ENCODE assay signal across 8 cellular contexts in the genomic region with DNA sequence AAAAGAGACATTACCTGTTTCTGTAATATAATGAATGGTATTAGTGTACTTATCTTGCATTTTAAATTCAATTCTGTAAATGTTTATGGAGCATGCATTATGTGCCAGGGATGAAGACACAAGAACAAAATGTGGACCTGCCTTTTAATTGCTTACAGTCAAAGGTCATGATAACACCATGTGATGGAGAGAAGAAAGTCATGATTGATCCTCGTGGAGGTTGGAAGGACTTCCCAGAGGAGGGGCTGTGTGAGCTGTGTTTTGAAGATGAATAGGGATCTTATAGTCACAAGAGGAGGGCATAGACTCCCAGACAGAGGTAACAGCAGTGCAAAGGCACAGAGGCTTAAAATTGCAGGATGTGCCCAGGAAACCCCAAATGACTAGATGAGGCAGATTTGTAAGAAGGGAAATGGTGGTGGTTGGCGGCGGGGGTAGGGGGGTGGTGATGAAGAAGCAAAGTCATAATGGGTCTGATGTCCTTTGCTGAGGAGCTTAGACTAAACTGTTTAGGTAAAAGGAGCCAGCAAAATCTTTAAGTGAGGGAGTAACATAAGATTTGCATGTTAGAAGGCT.
DNase-seq lines count a peak whose midpoint lies in the region; ATAC-seq and TF ChIP-seq lines count a peak whose summit lies in the region.

No MANE protein-coding gene starts in this region.

- peak; percentile 48 for ATAC-seq in activated CD8-positive, alpha-beta memory T cell treated with anti-CD3 and anti-CD28 coated beads, Interleukin-2, amount 10 ng/mL, durations not matched to agents 7 days and 5 days
- ATAC-seq in HG03571 (IDR thresholded peaks at IDR 0.05; ENCODE audit: unreplicated experiment) (no peak), GM21423 (IDR thresholded peaks at IDR 0.05; ENCODE audit: unreplicated experiment) (no peak), GM21381 (IDR thresholded peaks at IDR 0.05; ENCODE audit: unreplicated experiment) (no peak)

- DNase-seq in KG1 (lab: John Stamatoyannopoulos, UW) = peak; percentile 45
- DNase-seq in activated CD8-positive, alpha-beta memory T cell treated with anti-CD3 and anti-CD28 coated beads, Interleukin-2, amount 10 ng/mL, durations not matched to agents 7 days and 5 days = peak; percentile 94
- peak; percentile 69 for DNase-seq in fibroblast of villous mesenchyme (ENCODE audit: low read depth)
- DNase-seq in stimulated activated CD8-positive, alpha-beta memory T cell treated with anti-CD3 and anti-CD28 coated beads, Interleukin-15, amount 100 ng/mL, for 1 hour (ENCODE audit: low read depth) = peak; percentile 24
- DNase-seq in NCI-H2196 treated with DMSO at 0.1 percent for 48 hours (lab: John Stamatoyannopoulos, UW; ENCODE audit: unreplicated experiment) = no peak

- peak overlapping the region; percentile 78 for H3K4me3 Mint-ChIP-seq in activated CD8-positive, alpha-beta memory T cell treated with anti-CD3 and anti-CD28 coated beads, Interleukin-2, amount 10 ng/mL, durations not matched to agents 7 days and 5 days

- CTCF ChIA-PET in activated CD8-positive, alpha-beta memory T cell treated with anti-CD3 and anti-CD28 coated beads, Interleukin-2, amount 10 ng/mL, durations not matched to agents 7 days and 5 days (lab: Charles Lee) = interaction anchor here (1.1 to 6.7 kb wide), 5 partner anchors 12 to 365 kb away, joined by 3 to 39 read pairs (median 7); no protein-coding TSS in a partner anchor

- no peaks in the 10 kb centered on the region for H3K27me3 Mint-ChIP-seq in activated CD8-positive, alpha-beta memory T cell treated with anti-CD3 and anti-CD28 coated beads, Interleukin-2, amount 10 ng/mL, durations not matched to agents 7 days and 5 days

- peaks cover 93% of the 10 kb centered on the region for H3K4me1 Mint-ChIP-seq in activated CD8-positive, alpha-beta memory T cell treated with anti-CD3 and anti-CD28 coated beads, Interleukin-2, amount 10 ng/mL, durations not matched to agents 7 days and 5 days

- H3K4me3 ChIP-seq in fibroblast of villous mesenchyme (ENCODE audit: low read depth, low read length) = peak overlapping the region; percentile 58

- peak overlapping the region; percentile 93 for H3K27ac Mint-ChIP-seq in activated CD8-positive, alpha-beta memory T cell treated with anti-CD3 and anti-CD28 coated beads, Interleukin-2, amount 10 ng/mL, durations not matched to agents 7 days and 5 days

- H3K36me3 Mint-ChIP-seq in activated CD8-positive, alpha-beta memory T cell treated with anti-CD3 and anti-CD28 coated beads, Interleukin-2, amount 10 ng/mL, durations not matched to agents 7 days and 5 days = peaks cover 53% of the 10 kb centered on the region

- no peak for TF ChIP-seq CTCF in fibroblast of villous mesenchyme (IDR thresholded peaks at IDR 0.05; ENCODE audit: insufficient read depth, low read depth, low read length)

- H3K9me3 Mint-ChIP-seq in activated CD8-positive, alpha-beta memory T cell treated with anti-CD3 and anti-CD28 coated beads, Interleukin-2, amount 10 ng/mL, durations not matched to agents 7 days and 5 days (ENCODE audit: low read depth) = no peaks in the 10 kb centered on the region
